In the genomic region with DNA sequence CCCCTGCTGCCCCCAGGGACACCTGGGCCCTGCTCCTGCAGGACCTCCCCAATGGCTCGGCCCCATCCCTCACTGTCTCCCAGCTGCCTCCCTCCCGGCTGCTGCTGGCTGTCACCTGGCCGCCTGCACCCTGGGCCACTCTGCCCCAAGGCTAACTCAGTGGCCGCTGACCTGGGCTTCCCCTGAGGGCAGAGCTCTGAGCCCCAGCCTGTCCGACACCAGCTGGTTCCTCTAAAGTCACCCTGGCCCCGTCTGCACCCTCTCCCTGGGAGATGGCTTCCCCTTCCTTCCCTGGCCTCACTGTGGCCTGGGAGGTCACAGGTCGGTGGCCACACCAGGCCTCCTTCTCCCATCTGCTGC, we compare ENCODE assay signal across 19 cellular contexts. TPM values are rescaled to one million over a fixed set of nuclear protein-coding genes. Genes with fewer than 3 reads are reported as not detected.
DNase-seq lines count a peak whose midpoint lies in the region; ATAC-seq and TF ChIP-seq lines count a peak whose summit lies in the region.
"Had no signal": no experiment of that assay in that cellular context is flagged by ENCODE, and none has a peak within 500 bp of the region (broad histone marks: within the 10 kb centered on the region; RNA-seq: fewer than 3 reads in every experiment).

No MANE protein-coding gene starts in this region.

- H3K9me3 ChIP-seq in neutrophil, result no peaks in the 10 kb centered on the region

- intact Hi-C loops in dendritic cell treated with granulocyte-macrophage colony-stimulating factor and Interleukin-4, amounts not matched to agents 40 ng/mL and 50 ng/mL, for 4 days (cut with micrococcal nuclease), result loop anchor here (5.0 kb wide), 1 partner anchor 33 kb away; a partner anchor contains a TSS

- DNase-seq in activated naive CD8-positive, alpha-beta T cell treated with anti-CD3 and anti-CD28 coated beads for 36 hours, result no peak
- no peak for DNase-seq in activated naive CD8-positive, alpha-beta T cell treated with anti-CD3 and anti-CD28 coated beads, Interleukin-2, amount 50 U/mL, for 24 hours
- DNase-seq in CD1c-positive myeloid dendritic cell (ENCODE audit: extremely low spot score), result peak; percentile 48
- no peak for DNase-seq in OCI-M2 (lab: John Stamatoyannopoulos, UW; ENCODE audit: unreplicated experiment)
- no peak for DNase-seq in AG20443 (ENCODE audit: low spot score)
- DNase-seq in SKM-1 treated with dmso at 0.1 percent for 144 hours (lab: John Stamatoyannopoulos, UW; ENCODE audit: unreplicated experiment), result no peak
- DNase-seq: ACHN, Calu3, DMS79, H9, Karpas-422, MM.1S, NCI-H1105 treated with DMSO at 0.1 percent for 48 hours, NCI-H1930, NCI-H2171, NCI-H774, Right ventricle myocardium superior had no signal

- H3K4me3 ChIP-seq in neutrophil (ENCODE audit: low read depth in 1 of 2, low read length in 1 of 2), result no peak overlapping the region

- peak overlapping the region; percentile 99 for H3K27ac ChIP-seq in neutrophil

- no peak for TF ChIP-seq CTCF in neutrophil (IDR thresholded peaks at IDR 0.05)

- H3K27me3 ChIP-seq in neutrophil, result no peaks in the 10 kb centered on the region

- peaks cover 92% of the 10 kb centered on the region for H3K36me3 ChIP-seq in neutrophil

- no peak for ATAC-seq in activated naive CD8-positive, alpha-beta T cell treated with anti-CD3 and anti-CD28 coated beads, Interleukin-2, amount 50 U/mL, for 24 hours

- peaks cover 84 to 85% of the 10 kb centered on the region in 2 experiments for H3K4me1 ChIP-seq in neutrophil (ENCODE audit: control insufficient read depth in 1 of 2, insufficient read depth in 1 of 2, low read depth in 1 of 2, low read length in 1 of 2)

- peaks cover 27% of the 10 kb centered on the region for H3K4me1 Mint-ChIP-seq in activated naive CD8-positive, alpha-beta T cell treated with anti-CD3 and anti-CD28 coated beads for 36 hours
- peaks cover 27% of the 10 kb centered on the region for H3K4me1 Mint-ChIP-seq in activated naive CD8-positive, alpha-beta T cell treated with anti-CD3 and anti-CD28 coated beads, Interleukin-2, amount 50 U/mL, for 24 hours
- peaks cover 96% of the 10 kb centered on the region for H3K4me1 Mint-ChIP-seq in dendritic cell treated with granulocyte-macrophage colony-stimulating factor and Interleukin-4, amounts not matched to agents 40 ng/mL and 50 ng/mL, for 4 days (ENCODE audit: low read depth)

- no peaks in the 10 kb centered on the region for H3K9me3 Mint-ChIP-seq in activated naive CD8-positive, alpha-beta T cell treated with anti-CD3 and anti-CD28 coated beads for 36 hours
- no peaks in the 10 kb centered on the region for H3K9me3 Mint-ChIP-seq in activated naive CD8-positive, alpha-beta T cell treated with anti-CD3 and anti-CD28 coated beads, Interleukin-2, amount 50 U/mL, for 24 hours
- H3K9me3 Mint-ChIP-seq in dendritic cell treated with granulocyte-macrophage colony-stimulating factor and Interleukin-4, amounts not matched to agents 40 ng/mL and 50 ng/mL, for 4 days, result no peaks in the 10 kb centered on the region
- H3K9me3 Mint-ChIP-seq: H9 had no signal

- H3K36me3 Mint-ChIP-seq in activated naive CD8-positive, alpha-beta T cell treated with anti-CD3 and anti-CD28 coated beads for 36 hours, result peaks cover 48% of the 10 kb centered on the region
- peaks cover 52% of the 10 kb centered on the region for H3K36me3 Mint-ChIP-seq in activated naive CD8-positive, alpha-beta T cell treated with anti-CD3 and anti-CD28 coated beads, Interleukin-2, amount 50 U/mL, for 24 hours (ENCODE audit: low read depth)
- peaks cover 97% of the 10 kb centered on the region for H3K36me3 Mint-ChIP-seq in dendritic cell treated with granulocyte-macrophage colony-stimulating factor and Interleukin-4, amounts not matched to agents 40 ng/mL and 50 ng/mL, for 4 days (ENCODE audit: low read depth)

- H3K4me3 Mint-ChIP-seq in activated naive CD8-positive, alpha-beta T cell treated with anti-CD3 and anti-CD28 coated beads for 36 hours, result no peak overlapping the region
- no peak overlapping the region for H3K4me3 Mint-ChIP-seq in activated naive CD8-positive, alpha-beta T cell treated with anti-CD3 and anti-CD28 coated beads, Interleukin-2, amount 50 U/mL, for 24 hours
- H3K4me3 Mint-ChIP-seq in dendritic cell treated with granulocyte-macrophage colony-stimulating factor and Interleukin-4, amounts not matched to agents 40 ng/mL and 50 ng/mL, for 4 days, result peak overlapping the region; percentile 52
- H3K4me3 Mint-ChIP-seq: H9 had no signal

- H3K27me3 Mint-ChIP-seq in activated naive CD8-positive, alpha-beta T cell treated with anti-CD3 and anti-CD28 coated beads for 36 hours, result no peaks in the 10 kb centered on the region
- no peaks in the 10 kb centered on the region for H3K27me3 Mint-ChIP-seq in activated naive CD8-positive, alpha-beta T cell treated with anti-CD3 and anti-CD28 coated beads, Interleukin-2, amount 50 U/mL, for 24 hours
- H3K27me3 Mint-ChIP-seq in dendritic cell treated with granulocyte-macrophage colony-stimulating factor and Interleukin-4, amounts not matched to agents 40 ng/mL and 50 ng/mL, for 4 days, result no peaks in the 10 kb centered on the region

- H3K27ac Mint-ChIP-seq in activated naive CD8-positive, alpha-beta T cell treated with anti-CD3 and anti-CD28 coated beads for 36 hours, result peak overlapping the region; percentile 29
- H3K27ac Mint-ChIP-seq in activated naive CD8-positive, alpha-beta T cell treated with anti-CD3 and anti-CD28 coated beads, Interleukin-2, amount 50 U/mL, for 24 hours, result no peak overlapping the region
- peak overlapping the region; percentile 79 for H3K27ac Mint-ChIP-seq in dendritic cell treated with granulocyte-macrophage colony-stimulating factor and Interleukin-4, amounts not matched to agents 40 ng/mL and 50 ng/mL, for 4 days

RNA-seq across cellular contexts. Expression of a gene that starts 15.0 kb away (rescaled TPM):
- total RNA-seq in activated naive CD8-positive, alpha-beta T cell treated with anti-CD3 and anti-CD28 coated beads for 36 hours, result 100 to 1,000 TPM; 223 to 234 TPM

RNA-seq across cellular contexts. Expression of a gene that starts 32.2 kb away (rescaled TPM):
- 10 to 100 TPM; 40.3 to 44.7 TPM for total RNA-seq in activated naive CD8-positive, alpha-beta T cell treated with anti-CD3 and anti-CD28 coated beads for 36 hours

RNA-seq across cellular contexts. Expression of a gene that starts 34.1 kb away (rescaled TPM):
- total RNA-seq in activated naive CD8-positive, alpha-beta T cell treated with anti-CD3 and anti-CD28 coated beads for 36 hours, result 10 to 100 TPM; 85.9 to 93.6 TPM
